8 cellular contexts compared by ENCODE assay signal in genomic region chr7:1028044-1028770, GRCh38. TPM values are rescaled to one million over a fixed set of nuclear protein-coding genes. Genes with fewer than 3 reads are reported as not detected.
DNase-seq lines count a peak whose midpoint lies in the region; ATAC-seq and TF ChIP-seq lines count a peak whose summit lies in the region.

No MANE protein-coding gene starts in this region.

- H3K4me1 ChIP-seq in body of pancreas (peaks cover 58% of the 10 kb centered on the region), sigmoid colon (peaks cover 0 to 44% (median 25%) of the 10 kb centered on the region in 4 donors)

- peak; percentile 80 for ATAC-seq in body of pancreas

- no peak for TF ChIP-seq CTCF in GM12864 (IDR thresholded peaks at IDR 0.05; ENCODE audit: low read depth, low read length, missing control alignments)
- TF ChIP-seq CTCF in HFFc6 (IDR thresholded peaks at IDR 0.05): no peak
- TF ChIP-seq CTCF in body of pancreas (IDR thresholded peaks at IDR 0.05): no peak
- no peak for TF ChIP-seq CTCF in sigmoid colon (IDR thresholded peaks at IDR 0.05)

- H3K27me3 Mint-ChIP-seq in HFFc6 (ENCODE audit: insufficient read depth): no peaks in the 10 kb centered on the region

- H3K27me3 ChIP-seq in body of pancreas: no peaks in the 10 kb centered on the region
- H3K27me3 ChIP-seq in sigmoid colon: no peaks in the 10 kb centered on the region

- H3K4me3 ChIP-seq in GM12864 (ENCODE audit: low read depth, low read length): peak overlapping the region; percentile 88
- peak overlapping the region; percentile 10 to 36 for H3K4me3 ChIP-seq in body of pancreas
- H3K4me3 ChIP-seq in iPS-11a (ENCODE audit: low read depth, low read length): peak overlapping the region; percentile 47
- peak overlapping the region; percentile 47 to 97 (median 74) for H3K4me3 ChIP-seq in sigmoid colon

- 0 to 1% methylated on average over 19 to 45 of the region's 77 CpGs for WGBS in body of pancreas, 2 donors
- WGBS in sigmoid colon, 2 donors: 1% methylated on average over 77 of the region's 77 CpGs

- H3K36me3 ChIP-seq in body of pancreas (replicated peaks in 1 of 2; ENCODE audit: insufficient read depth in 1 of 2, low read depth in 2 of 2) (no peaks in the 10 kb centered on the region), sigmoid colon (peaks cover 0 to 18% (median 0%) of the 10 kb centered on the region in 4 donors)

- H3K36me3 Mint-ChIP-seq in HFFc6 (ENCODE audit: low read depth): peaks cover 21% of the 10 kb centered on the region

- no peak for DNase-seq in GM12864 (ENCODE audit: low read depth)
- DNase-seq in HFFc6: peak; percentile 83
- DNase-seq in NCI-H1092 (lab: John Stamatoyannopoulos, UW): peak; percentile 91
- DNase-seq in T-helper 9 cell: peak; percentile 73
- DNase-seq in body of pancreas: peak; percentile 91 to 94 (median 92)
- DNase-seq in sigmoid colon: peak; percentile 95
- no peak for DNase-seq in NCI-H510A (lab: John Stamatoyannopoulos, UW)

- peaks cover 23% of the 10 kb centered on the region for H3K4me1 Mint-ChIP-seq in HFFc6 (ENCODE audit: low read depth)

- H3K4me3 Mint-ChIP-seq in HFFc6: peak overlapping the region; percentile 64

- peak in 2 of 4 donors; percentile 26 to 58 for TF ChIP-seq EP300 in sigmoid colon (IDR thresholded peaks at IDR 0.05)

- intact Hi-C loops in body of pancreas (cut with DNase I): no loop called here
- intact Hi-C loops in sigmoid colon (cut with DNase I): loop anchor here (2.0 to 5.0 kb wide), 2 partner anchors 15 to 36 kb away; no protein-coding TSS in a partner anchor

- peak overlapping the region; percentile 90 to 99 (median 98) for H3K27ac ChIP-seq in body of pancreas
- H3K27ac ChIP-seq in sigmoid colon: peak overlapping the region; percentile 93 to 97 (median 96)

- peaks cover 5% of the 10 kb centered on the region for H3K9me3 Mint-ChIP-seq in HFFc6

- peak overlapping the region; percentile 82 for H3K27ac Mint-ChIP-seq in HFFc6

- peak; percentile 50 to 87 (median 61) for TF ChIP-seq POLR2A in body of pancreas (IDR thresholded peaks at IDR 0.05)
- peak in 1 of 2 donors; percentile 13 for TF ChIP-seq POLR2A in sigmoid colon (IDR thresholded peaks at IDR 0.05)

- no peaks in the 10 kb centered on the region for H3K9me3 ChIP-seq in body of pancreas
- H3K9me3 ChIP-seq in sigmoid colon: no peaks in the 10 kb centered on the region

RNA-seq across cellular contexts. Expression of gene GPR146, which starts 16.1 kb away (rescaled TPM):
- under 1 TPM; 0.26 to 0.92 (median 0.52) TPM for total RNA-seq in HFFc6 (2021; fragmentation: NEBNext Ultra II Directional; extraction: Animal tissue kit (Norgen Biotek cat#: 25700))
- 10 to 100 TPM in 1 of 2 donors, 1 to 10 TPM in 1; 8.8 to 11.2 TPM for total RNA-seq in body of pancreas
- total RNA-seq in sigmoid colon: 10 to 100 TPM; 10.8 to 33.5 (median 27.2) TPM
- 1 to 10 TPM; 3.0 to 7.1 (median 5.5) TPM for polyA plus RNA-seq in sigmoid colon

RNA-seq across cellular contexts. Expression of gene CYP2W1, which starts 45.2 kb away (rescaled TPM):
- under 1 TPM in 2 of 6 experiments, not detected in 4; 0.15 to 0.25 TPM for total RNA-seq in HFFc6 (2021; fragmentation: NEBNext Ultra II Directional; extraction: Animal tissue kit (Norgen Biotek cat#: 25700))
- not detected for total RNA-seq in body of pancreas
- total RNA-seq in sigmoid colon: under 1 TPM in 1 of 4 donors, not detected in 3; 0.83 TPM
- polyA plus RNA-seq in sigmoid colon: 1 to 10 TPM in 1 of 3 donors, not detected in 2; 3.8 TPM

RNA-seq across cellular contexts. Expression of gene COX19, which starts 52.9 kb away (rescaled TPM):
- total RNA-seq in HFFc6 (2021; fragmentation: NEBNext Ultra II Directional; extraction: Animal tissue kit (Norgen Biotek cat#: 25700)): 1 to 10 TPM; 5.6 to 7.6 (median 6.5) TPM
- total RNA-seq in body of pancreas: 10 to 100 TPM in 1 of 2 donors, 1 to 10 TPM in 1; 9.6 to 25.1 TPM
- 10 to 100 TPM in 1 of 4 donors, 1 to 10 TPM in 3; 8.9 to 12.7 (median 9.3) TPM for total RNA-seq in sigmoid colon
- 10 to 100 TPM in 1 of 3 donors, 1 to 10 TPM in 2; 5.1 to 11.5 (median 6.0) TPM for polyA plus RNA-seq in sigmoid colon

RNA-seq across cellular contexts. Expression of gene GPER1, which starts 59.7 kb away (rescaled TPM):
- total RNA-seq in HFFc6 (2021; fragmentation: NEBNext Ultra II Directional; extraction: Animal tissue kit (Norgen Biotek cat#: 25700)): 1 to 10 TPM; 4.6 to 7.1 (median 5.3) TPM
- total RNA-seq in body of pancreas (1 to 10 TPM in 1 of 2 donors, not detected in 1; 1.0 TPM), sigmoid colon (10 to 100 TPM in 2 of 4 donors, 1 to 10 TPM in 2; 4.6 to 15.8 (median 8.1) TPM)
- polyA plus RNA-seq in sigmoid colon: 1 to 10 TPM; 3.5 to 4.2 (median 3.9) TPM

Comparison
In these comparisons a context has a peak if more than half of its experiments do, and no peak if none do; other contexts are left out.
1. DNase-seq: peak in HFFc6 (single experiment), NCI-H1092 (single experiment), T-helper 9 cell (single experiment), body of pancreas (4 of 4) and sigmoid colon (single experiment); none in GM12864 (single experiment) and NCI-H510A (single experiment).
2. H3K4me3 ChIP-seq: peak in every context shown above with its lines; median percentile 88 in GM12864; 74 in sigmoid colon; 47 in iPS-11a; 23 in body of pancreas.
3. RNA of gene GPR146, which starts 16.1 kb away (total RNA-seq): 10.8 to 33.5 TPM in sigmoid colon and 8.8 to 11.2 TPM in body of pancreas; 0.26 to 0.92 TPM in HFFc6; every median in the first group is over 4 times any median in the second.